23 cellular contexts compared by ENCODE assay signal in genomic region chr3:71378509-71378908, GRCh38.
DNase-seq lines count a peak whose midpoint lies in the region; ATAC-seq, FAIRE-seq and TF ChIP-seq lines count a peak whose summit lies in the region.
"Had no signal": no experiment of that assay in that cellular context is flagged by ENCODE, and none has a peak within 500 bp of the region (broad histone marks: within the 10 kb centered on the region; RNA-seq: fewer than 3 reads in every experiment).

No MANE protein-coding gene starts in this region.

- FAIRE-seq in kidney (lab: Jason Lieb, UNC): peak; percentile 87
- FAIRE-seq in GM19239 (lab: Jason Lieb, UNC): no peak
- FAIRE-seq: A549, HTR-8/SVneo had no signal

- no peaks in the 10 kb centered on the region for H3K36me3 ChIP-seq in kidney (ENCODE audit: control insufficient read depth in 1 of 2, insufficient read depth in 2 of 2, low read length in 2 of 2)
- no peaks in the 10 kb centered on the region for H3K36me3 ChIP-seq in heart left ventricle
- H3K36me3 ChIP-seq: BE2C had no signal

- H3K4me1 Mint-ChIP-seq in stimulated activated naive CD8-positive, alpha-beta T cell treated with anti-CD3 and anti-CD28 coated beads, Interleukin-15, Interleukin-2, amounts not matched to agents 100 ng/mL and 50 ng/mL, for 24 hours (ENCODE audit: low read depth): peaks cover 96% of the 10 kb centered on the region
- H3K4me1 Mint-ChIP-seq in stimulated activated naive CD8-positive, alpha-beta T cell treated with anti-CD3 and anti-CD28 coated beads, Interleukin-15, amount 100 ng/mL, for 72 hours: peaks cover 94% of the 10 kb centered on the region
- H3K4me1 Mint-ChIP-seq in activated B cell treated with CpG ODN at 0.5 μM for 24 hours: peaks cover 78% of the 10 kb centered on the region

- WGBS in heart left ventricle, 4 donors: 95 to 100% (median 98%) methylated on average over 1 of the region's 1 CpG

- H3K4me1 ChIP-seq in kidney (ENCODE audit: control insufficient read depth in 1 of 2, insufficient read depth in 1 of 2, low read depth in 1 of 2, low read length in 2 of 2): no peaks in the 10 kb centered on the region
- H3K4me1 ChIP-seq in heart left ventricle: peaks cover 0 to 12% (median 4%) of the 10 kb centered on the region in 12 donors
- H3K4me1 ChIP-seq: BE2C had no signal

- no peak overlapping the region for H3K9ac ChIP-seq in kidney (ENCODE audit: low read length in 2 of 2)
- H3K9ac ChIP-seq: KMS-11 had no signal

- CTCF ChIA-PET in activated B cell treated with CpG ODN at 0.5 μM for 24 hours (lab: Charles Lee): no interaction called here

- TF ChIP-seq POLR2A in heart left ventricle (IDR thresholded peaks at IDR 0.05): no peak

- intact Hi-C loops in activated B cell treated with CpG ODN at 0.5 μM for 24 hours (cut with micrococcal nuclease): loop anchor here (5.0 kb wide), 1 partner anchor 71 kb away; no protein-coding TSS in a partner anchor
- intact Hi-C loops in kidney (cut with DNase I): no loop called here
- intact Hi-C loops in heart left ventricle (cut with DNase I): no loop called here

- H3K27me3 ChIP-seq in heart left ventricle: no peaks in the 10 kb centered on the region
- H3K27me3 ChIP-seq: BE2C had no signal

- no peaks in the 10 kb centered on the region for H3K9me3 Mint-ChIP-seq in stimulated activated naive CD8-positive, alpha-beta T cell treated with anti-CD3 and anti-CD28 coated beads, Interleukin-15, Interleukin-2, amounts not matched to agents 100 ng/mL and 50 ng/mL, for 24 hours
- no peaks in the 10 kb centered on the region for H3K9me3 Mint-ChIP-seq in stimulated activated naive CD8-positive, alpha-beta T cell treated with anti-CD3 and anti-CD28 coated beads, Interleukin-15, amount 100 ng/mL, for 72 hours
- no peaks in the 10 kb centered on the region for H3K9me3 Mint-ChIP-seq in activated B cell treated with CpG ODN at 0.5 μM for 24 hours
- H3K9me3 Mint-ChIP-seq: GM23338 had no signal

- TF ChIP-seq CTCF in activated B cell treated with CpG ODN at 0.5 μM for 24 hours (IDR thresholded peaks at IDR 0.05): no peak
- TF ChIP-seq CTCF in kidney (IDR thresholded peaks at IDR 0.05; ENCODE audit: borderline replicate concordance, extremely low read depth, insufficient read depth): no peak
- no peak for TF ChIP-seq CTCF in heart left ventricle (IDR thresholded peaks at IDR 0.05)

- DNase-seq in stimulated activated naive CD8-positive, alpha-beta T cell treated with anti-CD3 and anti-CD28 coated beads, Interleukin-15, amount 100 ng/mL, for 72 hours: no peak
- DNase-seq in activated B cell treated with CpG ODN at 0.5 μM for 24 hours: no peak
- no peak for DNase-seq in kidney
- no peak for DNase-seq in NCI-H748 treated with DMSO at 0.1 percent for 48 hours (lab: John Stamatoyannopoulos, UW)
- no peak for DNase-seq in heart left ventricle
- no peak for DNase-seq in GM19239 (ENCODE audit: insufficient read length, low spot score)
- DNase-seq: BE2C, Caco-2, DMS 273 treated with DMSO at 0.1 percent for 48 hours, DMS79 treated with DMSO at 0.1 percent for 48 hours, IMR-90, NCI-H1105, NCI-H146, NCI-H2029, NCI-H2227 treated with DMSO at 0.1 percent for 48 hours, NCI-H524 treated with DMSO at 0.1 percent for 48 hours, OCI-M1, Right ventricle myocardium superior had no signal

- H3K27ac Mint-ChIP-seq in stimulated activated naive CD8-positive, alpha-beta T cell treated with anti-CD3 and anti-CD28 coated beads, Interleukin-15, Interleukin-2, amounts not matched to agents 100 ng/mL and 50 ng/mL, for 24 hours: peak overlapping the region; percentile 87
- H3K27ac Mint-ChIP-seq in stimulated activated naive CD8-positive, alpha-beta T cell treated with anti-CD3 and anti-CD28 coated beads, Interleukin-15, amount 100 ng/mL, for 72 hours: peak overlapping the region in 1 of 2 donors; percentile 40
- peak overlapping the region; percentile 76 for H3K27ac Mint-ChIP-seq in activated B cell treated with CpG ODN at 0.5 μM for 24 hours
- H3K27ac Mint-ChIP-seq: GM23338 had no signal

- H3K27ac ChIP-seq in kidney (ENCODE audit: low read depth in 2 of 2, low read length in 2 of 2) (no peak overlapping the region), heart left ventricle (no peak overlapping the region)
- H3K27ac ChIP-seq: A549, KMS-11 had no signal

- POLR2A ChIA-PET in activated B cell treated with CpG ODN at 0.5 μM for 24 hours (lab: Charles Lee): interaction anchor here (2.7 kb wide), 1 partner anchor 10 kb away, joined by 14 read pairs; no protein-coding TSS in a partner anchor

- H3K4me3 Mint-ChIP-seq in stimulated activated naive CD8-positive, alpha-beta T cell treated with anti-CD3 and anti-CD28 coated beads, Interleukin-15, Interleukin-2, amounts not matched to agents 100 ng/mL and 50 ng/mL, for 24 hours: no peak overlapping the region
- no peak overlapping the region for H3K4me3 Mint-ChIP-seq in stimulated activated naive CD8-positive, alpha-beta T cell treated with anti-CD3 and anti-CD28 coated beads, Interleukin-15, amount 100 ng/mL, for 72 hours
- H3K4me3 Mint-ChIP-seq in activated B cell treated with CpG ODN at 0.5 μM for 24 hours: no peak overlapping the region
- H3K4me3 Mint-ChIP-seq: GM23338 had no signal

- no peaks in the 10 kb centered on the region for H3K27me3 Mint-ChIP-seq in stimulated activated naive CD8-positive, alpha-beta T cell treated with anti-CD3 and anti-CD28 coated beads, Interleukin-15, Interleukin-2, amounts not matched to agents 100 ng/mL and 50 ng/mL, for 24 hours
- no peaks in the 10 kb centered on the region for H3K27me3 Mint-ChIP-seq in stimulated activated naive CD8-positive, alpha-beta T cell treated with anti-CD3 and anti-CD28 coated beads, Interleukin-15, amount 100 ng/mL, for 72 hours
- no peaks in the 10 kb centered on the region for H3K27me3 Mint-ChIP-seq in activated B cell treated with CpG ODN at 0.5 μM for 24 hours

- H3K9me3 ChIP-seq in kidney (ENCODE audit: control insufficient read depth in 1 of 2, low read length in 2 of 2) (no peaks in the 10 kb centered on the region), heart left ventricle (no peaks in the 10 kb centered on the region)
- H3K9me3 ChIP-seq: A549, BE2C, Caco-2 had no signal

- H3K4me3 ChIP-seq in kidney (ENCODE audit: low read length in 2 of 2) (no peak overlapping the region), heart left ventricle (no peak overlapping the region)
- H3K4me3 ChIP-seq: A549, GM23338 had no signal

- H3K36me3 Mint-ChIP-seq in stimulated activated naive CD8-positive, alpha-beta T cell treated with anti-CD3 and anti-CD28 coated beads, Interleukin-15, Interleukin-2, amounts not matched to agents 100 ng/mL and 50 ng/mL, for 24 hours (ENCODE audit: low read depth): peaks cover 8% of the 10 kb centered on the region
- no peaks in the 10 kb centered on the region for H3K36me3 Mint-ChIP-seq in activated B cell treated with CpG ODN at 0.5 μM for 24 hours (ENCODE audit: low read depth)

- no peak for ATAC-seq in stimulated activated naive CD8-positive, alpha-beta T cell treated with anti-CD3 and anti-CD28 coated beads, Interleukin-15, amount 100 ng/mL, for 72 hours
- ATAC-seq in activated B cell treated with CpG ODN at 0.5 μM for 24 hours (ENCODE audit: low read depth) (no peak), heart left ventricle (no peak)
- ATAC-seq: A549, GM23338 had no signal
